Comparison of ENCODE assay signal across 36 cellular contexts in genomic region chr2:224157655-224158054, GRCh38.
"Had no signal": no experiment of that assay in that cellular context is flagged by ENCODE, and none has a peak within 500 bp of the region (broad histone marks: within the 10 kb centered on the region; RNA-seq: fewer than 3 reads in every experiment).

No MANE protein-coding gene starts in this region.

- H3K4me2 ChIP-seq: KMS-11 had no signal

- H3K27ac ChIP-seq: brain microvascular endothelial cell, cardiac muscle cell, KMS-11, RWPE1, SJCRH30, SK-N-MC, WERI-Rb-1 had no signal

- H3K27me3 ChIP-seq: brain microvascular endothelial cell, cardiac muscle cell, SJCRH30 had no signal

- H3K4me3 ChIP-seq: cardiac muscle cell, SJCRH30, SK-N-MC had no signal

- ATAC-seq: activated T-cell treated with anti-CD3 and anti-CD28 coated beads, Interleukin-2, amount 50 U/mL, for 72 hours; activated T-helper 17 cell treated with anti-CD3 and anti-CD28 coated beads, Interleukin-2, amount 50 U/mL, for 72 hours; PC-3 had no signal

- H3K4me1 ChIP-seq: SJCRH30 had no signal

- FAIRE-seq: RCC 7860 had no signal

- H3K9ac ChIP-seq: KMS-11 had no signal

- H3K9me3 ChIP-seq: SJCRH30 had no signal

- H3K36me3 ChIP-seq: brain microvascular endothelial cell, cardiac muscle cell, SJCRH30, WERI-Rb-1 had no signal

- DNase-seq: activated CD4-positive, alpha-beta memory T cell treated with anti-CD3 and anti-CD28 coated beads, Interleukin-2, amount 10 ng/mL, durations not matched to agents 7 days and 5 days; activated CD4-positive, alpha-beta T cell treated with anti-CD3 and anti-CD28 coated beads for 1 hour; activated CD4-positive, alpha-beta T cell treated with anti-CD3 and anti-CD28 coated beads for 48 hours; activated CD4-positive, CD25-positive, alpha-beta regulatory T cell; activated effector memory CD4-positive, alpha-beta T cell treated with anti-CD3 and anti-CD28 coated beads, Interleukin-2, amount 50 U/mL, for 16 hours; activated naive CD4-positive, alpha-beta T cell; activated naive CD4-positive, alpha-beta T cell treated with anti-CD3 and anti-CD28 coated beads, Interleukin-2, amount 50 U/mL, for 16 hours; activated naive CD8-positive, alpha-beta T cell treated with anti-CD3 and anti-CD28 coated beads for 36 hours; activated T-cell treated with anti-CD3 and anti-CD28 coated beads, Interleukin-2, amount 50 U/mL, for 1 hour; activated T-cell treated with anti-CD3 and anti-CD28 coated beads, Interleukin-2, amount 50 U/mL, for 72 hours; amniotic stem cell; aorta; brain microvascular endothelial cell; MM.1S; MV-4-11; NCI-H1092; NCI-H1436 treated with DMSO at 0.1 percent for 48 hours; NCI-H1694 treated with DMSO at 0.1 percent for 48 hours; NCI-H2029 treated with DMSO at 0.1 percent for 48 hours; NCI-H2107; NCI-H2171; NCI-H510A treated with DMSO at 0.1 percent for 48 hours; NCI-H69; NCI-H82; NK-92 treated with Interleukin-12 subunit alpha and Interleukin-12 subunit beta, amount 100 ng/mL, for 24 hours; PC-3; SHP77; SJCRH30; T1000; WERI-Rb-1 had no signal
